1 cellular context compared by ENCODE assay signal in the genomic region with DNA sequence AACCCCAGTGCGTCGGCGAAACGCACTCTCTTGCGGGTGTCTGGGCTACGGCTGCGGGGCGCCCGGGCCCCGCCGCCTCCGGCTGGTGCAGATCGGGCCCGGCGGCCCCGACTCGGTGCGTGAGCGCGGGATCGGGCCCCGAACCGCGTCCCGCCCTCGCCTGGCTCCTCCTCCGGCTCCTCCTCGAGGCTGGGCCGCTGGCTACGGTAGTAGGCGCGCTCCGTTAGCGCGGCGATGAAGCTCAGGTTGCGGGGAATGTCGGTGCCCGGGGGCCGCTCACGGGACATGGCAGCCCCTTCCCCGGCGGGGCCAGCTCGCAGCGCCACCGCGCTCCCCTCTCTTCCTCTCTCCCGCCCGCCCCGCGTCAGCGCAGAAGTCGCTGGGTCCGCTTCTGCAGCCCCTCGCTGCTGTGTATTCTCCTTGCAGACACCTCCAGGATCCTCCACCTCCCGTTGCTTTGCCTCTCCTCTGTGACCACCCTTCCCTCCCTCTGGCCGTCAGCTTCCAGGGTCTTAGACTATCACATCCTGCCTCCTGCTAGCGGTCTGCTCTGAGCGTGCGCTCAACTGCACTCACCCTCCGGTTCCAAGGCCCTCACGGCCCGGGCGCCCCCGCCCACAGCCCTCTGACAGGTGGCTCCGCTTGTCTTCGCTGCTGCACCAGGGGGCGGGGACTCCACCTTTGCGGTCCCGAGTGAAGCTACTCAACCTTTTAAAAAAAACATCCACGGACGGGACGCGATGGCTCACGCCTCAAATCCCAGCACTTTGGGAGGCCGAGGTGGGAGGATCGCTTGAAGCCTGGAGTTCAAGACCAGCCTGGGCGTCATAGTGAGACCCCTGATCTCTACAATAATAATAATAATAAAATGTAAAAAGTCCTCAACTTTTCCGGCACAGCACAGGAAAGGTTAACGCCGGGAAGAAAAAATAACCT.
TF ChIP-seq lines count a peak whose summit lies in the region.

A gene with protein sequence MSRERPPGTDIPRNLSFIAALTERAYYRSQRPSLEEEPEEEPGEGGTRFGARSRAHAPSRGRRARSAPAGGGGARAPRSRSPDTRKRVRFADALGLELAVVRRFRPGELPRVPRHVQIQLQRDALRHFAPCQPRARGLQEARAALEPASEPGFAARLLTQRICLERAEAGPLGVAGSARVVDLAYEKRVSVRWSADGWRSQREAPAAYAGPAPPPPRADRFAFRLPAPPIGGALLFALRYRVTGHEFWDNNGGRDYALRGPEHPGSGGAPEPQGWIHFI (minus strand): TSS at position 570 of the 936 bp plus-strand sequence. CDS start 283 bp downstream, at position 287.

TF ChIP-seq in HCT116, 20 proteins besides CTCF, POLR2A, EP300 and RAD21 (continued from another document):
- TF ChIP-seq, protein P1, sequence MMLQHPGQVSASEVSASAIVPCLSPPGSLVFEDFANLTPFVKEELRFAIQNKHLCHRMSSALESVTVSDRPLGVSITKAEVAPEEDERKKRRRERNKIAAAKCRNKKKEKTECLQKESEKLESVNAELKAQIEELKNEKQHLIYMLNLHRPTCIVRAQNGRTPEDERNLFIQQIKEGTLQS (IDR thresholded peaks at IDR 0.05), result no peak
- TF ChIP-seq ZNF274 (IDR thresholded peaks at IDR 0.05; ENCODE audit: low read depth, low read length), result no peak
- TF ChIP-seq, protein P2, sequence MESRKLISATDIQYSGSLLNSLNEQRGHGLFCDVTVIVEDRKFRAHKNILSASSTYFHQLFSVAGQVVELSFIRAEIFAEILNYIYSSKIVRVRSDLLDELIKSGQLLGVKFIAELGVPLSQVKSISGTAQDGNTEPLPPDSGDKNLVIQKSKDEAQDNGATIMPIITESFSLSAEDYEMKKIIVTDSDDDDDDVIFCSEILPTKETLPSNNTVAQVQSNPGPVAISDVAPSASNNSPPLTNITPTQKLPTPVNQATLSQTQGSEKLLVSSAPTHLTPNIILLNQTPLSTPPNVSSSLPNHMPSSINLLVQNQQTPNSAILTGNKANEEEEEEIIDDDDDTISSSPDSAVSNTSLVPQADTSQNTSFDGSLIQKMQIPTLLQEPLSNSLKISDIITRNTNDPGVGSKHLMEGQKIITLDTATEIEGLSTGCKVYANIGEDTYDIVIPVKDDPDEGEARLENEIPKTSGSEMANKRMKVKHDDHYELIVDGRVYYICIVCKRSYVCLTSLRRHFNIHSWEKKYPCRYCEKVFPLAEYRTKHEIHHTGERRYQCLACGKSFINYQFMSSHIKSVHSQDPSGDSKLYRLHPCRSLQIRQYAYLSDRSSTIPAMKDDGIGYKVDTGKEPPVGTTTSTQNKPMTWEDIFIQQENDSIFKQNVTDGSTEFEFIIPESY (IDR thresholded peaks at IDR 0.05; ENCODE audit: extremely low read depth, insufficient replicate concordance, low read length), result no peak
- peak; percentile 84; the same call in 1 of the 2 replicates for TF ChIP-seq ZFX (IDR thresholded peaks at IDR 0.05)
- no peak for TF ChIP-seq CEBPB (IDR thresholded peaks at IDR 0.05; ENCODE audit: low read depth)
- TF ChIP-seq FOSL1 (IDR thresholded peaks at IDR 0.05; ENCODE audit: low read depth), result no peak
